12 cellular contexts compared by ENCODE assay signal in the genomic region with DNA sequence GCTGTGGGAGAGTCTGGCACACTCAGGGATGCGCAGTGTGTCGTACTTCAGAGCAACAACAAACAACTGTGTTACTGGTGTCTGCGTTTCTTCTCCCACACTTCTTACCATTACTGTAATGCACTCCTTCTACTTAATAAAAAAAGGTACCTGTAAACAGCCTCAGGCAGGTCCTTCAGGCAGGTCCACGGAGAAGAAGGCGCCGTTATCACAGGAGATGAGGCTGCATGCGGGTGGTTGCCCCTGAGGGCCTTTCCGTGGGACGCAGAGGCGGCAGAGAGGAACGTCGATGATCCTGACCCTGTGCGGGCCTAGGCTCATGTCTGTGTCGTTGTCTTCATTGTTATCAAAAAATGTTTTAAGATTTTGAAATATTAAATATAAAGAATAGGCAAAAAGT. TPM values are rescaled to one million over a fixed set of nuclear protein-coding genes. Genes with fewer than 3 reads are reported as not detected.
"Had no signal": no experiment of that assay in that cellular context is flagged by ENCODE, and none has a peak within 500 bp of the region (broad histone marks: within the 10 kb centered on the region; RNA-seq: fewer than 3 reads in every experiment).

No MANE protein-coding gene starts in this region.

- H3K4me3 ChIP-seq: GM23248, GM23338, HAP-1 had no signal

- ATAC-seq: GM23338, HCT116 had no signal

- H3K4me2 ChIP-seq: GM23338 had no signal

- DNase-seq: GM23248, GOT3, H7, H9, HCEC 1CT, HFFc6 had no signal

- H3K27ac ChIP-seq: GM23248 had no signal

- H3K4me1 ChIP-seq: HAP-1 had no signal

- H3K36me3 ChIP-seq: HAP-1 had no signal

- H2AFZ ChIP-seq: GM23248, GM23338 had no signal

- H3K9ac ChIP-seq: GM23248 had no signal

- FAIRE-seq: H1, H54 had no signal

- H3K9me3 ChIP-seq: HAP-1 had no signal

RNA-seq across cellular contexts. Expression of a gene that starts 29.4 kb away (rescaled TPM):
- total RNA-seq: GM23248, H1, H4, HFFc6 had no signal
